In the genomic region with DNA sequence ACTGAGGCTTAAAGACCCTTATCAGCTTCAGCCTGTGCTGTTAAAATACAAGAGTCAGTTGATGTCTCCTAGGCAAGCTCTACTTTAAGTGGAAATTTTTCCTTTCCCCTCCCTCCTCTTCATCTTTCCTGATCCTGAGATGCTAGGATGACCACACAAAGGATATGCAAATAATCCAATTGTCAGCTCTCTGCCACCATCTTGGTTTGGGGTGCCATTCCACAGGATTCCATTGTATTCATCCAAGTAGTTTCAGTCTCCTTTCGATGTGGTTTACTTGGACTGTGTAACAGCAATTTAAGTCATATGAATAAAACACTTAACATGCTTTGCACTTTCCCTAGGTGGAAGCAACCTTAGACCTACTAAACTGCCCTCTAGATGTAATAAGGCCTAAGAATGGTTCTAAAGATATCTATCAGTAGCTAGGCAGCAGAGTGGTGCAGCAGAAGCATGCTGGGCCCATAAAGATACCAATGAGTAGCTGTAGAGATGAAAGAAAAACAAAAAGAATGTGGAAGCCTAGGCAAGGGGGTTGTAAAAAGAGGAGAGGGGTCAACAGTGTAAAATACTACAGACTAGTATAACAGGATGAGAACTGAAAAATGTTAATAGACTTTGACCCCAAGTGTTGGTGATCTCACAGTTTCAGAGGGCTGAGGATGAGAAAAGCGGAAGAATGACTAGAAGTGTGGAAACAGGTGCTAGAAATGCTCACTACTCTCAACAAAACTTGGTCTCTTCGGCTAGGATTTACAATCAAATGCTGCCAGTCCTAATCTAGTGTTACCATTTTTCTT, we compare ENCODE assay signal across 11 cellular contexts. TPM values are rescaled to one million over a fixed set of nuclear protein-coding genes. Genes with fewer than 3 reads are reported as not detected.
DNase-seq lines count a peak whose midpoint lies in the region; ATAC-seq and TF ChIP-seq lines count a peak whose summit lies in the region.
"Had no signal": no experiment of that assay in that cellular context is flagged by ENCODE, and none has a peak within 500 bp of the region (broad histone marks: within the 10 kb centered on the region; RNA-seq: fewer than 3 reads in every experiment).

No MANE protein-coding gene starts in this region.

- DNase-seq in natural killer cell (no peak), GM23338 (ENCODE audit: low spot score) (no peak), AG08395 (ENCODE audit: low spot score) (no peak), SK-N-SH (no peak)
- DNase-seq in activated T-cell treated with anti-CD3 and anti-CD28 coated beads, Interleukin-2, amount 50 U/mL, for 1 hour, result no peak
- DNase-seq: NCI-H524 treated with DMSO at 0.1 percent for 48 hours; stimulated activated naive CD4-positive, alpha-beta T cell; T-helper 17 cell had no signal

- peaks cover 15 to 23% of the 10 kb centered on the region in 2 donors for H3K4me1 Mint-ChIP-seq in natural killer cell
- H3K4me1 Mint-ChIP-seq in GM23338, result peaks cover 31% of the 10 kb centered on the region

- H3K36me3 ChIP-seq in GM23338 (ENCODE audit: insufficient read depth) (no peaks in the 10 kb centered on the region), SK-N-SH (replicated peaks in 1 of 2; ENCODE audit: control insufficient read depth in 1 of 2, insufficient read depth in 2 of 2, low read length in 1 of 2) (peaks cover 0 to 4% of the 10 kb centered on the region in 2 experiments)

- H3K9ac ChIP-seq in SK-N-SH, result no peak overlapping the region

- POLR2A ChIA-PET in SK-N-SH (lab: Yijun Ruan, JAX), result interaction anchor here (0.9 kb wide), 1 partner anchor 15 kb away, joined by 3 read pairs; no protein-coding TSS in a partner anchor

- CTCF ChIA-PET in SK-N-SH (lab: Yijun Ruan, JAX), result interaction anchor here (1.0 to 2.6 kb wide), 4 partner anchors 27 to 185 kb away, joined by 3 to 12 read pairs (median 6); a partner anchor contains a TSS

- no peak for TF ChIP-seq EP300 in SK-N-SH (IDR thresholded peaks at IDR 0.05; ENCODE audit: borderline replicate concordance in 1 of 2, low read depth in 1 of 2, low read length in 1 of 2)

- H3K27ac ChIP-seq in GM23338 (ENCODE audit: low read depth), result no peak overlapping the region
- H3K27ac ChIP-seq in SK-N-SH (ENCODE audit: low read depth in 2 of 2, low read length in 1 of 2), result no peak overlapping the region

- peaks cover 27% of the 10 kb centered on the region for H3K27me3 ChIP-seq in GM23338 (ENCODE audit: insufficient read depth)
- H3K27me3 ChIP-seq in SK-N-SH (ENCODE audit: insufficient read depth), result no peaks in the 10 kb centered on the region

- 56% methylated on average over 3 of the region's 3 CpGs for WGBS in SK-N-SH (ENCODE audit: low lambda C conversion rate)

- no peaks in the 10 kb centered on the region for H3K36me3 Mint-ChIP-seq in natural killer cell
- no peaks in the 10 kb centered on the region for H3K36me3 Mint-ChIP-seq in GM23338 (ENCODE audit: low read depth)

- H3K4me1 ChIP-seq in GM23338 (ENCODE audit: insufficient read depth) (peaks cover 12% of the 10 kb centered on the region), SK-N-SH (ENCODE audit: control insufficient read depth in 1 of 2, insufficient read depth in 2 of 2, low read depth in 1 of 2, low read length in 1 of 2) (peaks cover 0 to 16% of the 10 kb centered on the region in 2 experiments; a peak in 1 of 4 replicates)

- H3K27me3 Mint-ChIP-seq in natural killer cell (ENCODE audit: low read depth in 2 of 2) (peaks cover 38 to 41% of the 10 kb centered on the region in 2 donors), GM23338 (ENCODE audit: insufficient read depth, low read depth, poor library complexity) (peaks cover 6% of the 10 kb centered on the region)

- intact Hi-C loops in natural killer cell (cut with micrococcal nuclease), result no loop called here

- H2AFZ ChIP-seq in GM23338 (no peak overlapping the region), SK-N-SH (ENCODE audit: low read depth) (no peak overlapping the region)

- H3F3A ChIP-seq in GM23338 (replicated peaks; ENCODE audit: low read depth) (no peaks in the 10 kb centered on the region), SK-N-SH (replicated peaks; ENCODE audit: insufficient read depth) (peaks cover 4% of the 10 kb centered on the region)

- H3K79me2 ChIP-seq in GM23338 (replicated peaks; ENCODE audit: insufficient read depth), result no peaks in the 10 kb centered on the region
- no peaks in the 10 kb centered on the region for H3K79me2 ChIP-seq in SK-N-SH (ENCODE audit: insufficient read depth)

- TF ChIP-seq RAD21 in SK-N-SH (IDR thresholded peaks at IDR 0.05; ENCODE audit: low read length), result no peak

- H3K4me3 Mint-ChIP-seq in natural killer cell, result peak overlapping the region; percentile 2
- H3K4me3 Mint-ChIP-seq in GM23338, result no peak overlapping the region

- H4K20me1 ChIP-seq in GM23338 (replicated peaks; ENCODE audit: insufficient read depth) (no peaks in the 10 kb centered on the region; the same call in 1 of the 2 replicates), SK-N-SH (ENCODE audit: insufficient read depth) (no peaks in the 10 kb centered on the region)

- ATAC-seq in GM18870 (IDR thresholded peaks at IDR 0.05; ENCODE audit: unreplicated experiment) (peak; percentile 86), GM21786 (IDR thresholded peaks at IDR 0.05; ENCODE audit: unreplicated experiment) (peak; percentile 72), HG03439 (IDR thresholded peaks at IDR 0.05; ENCODE audit: unreplicated experiment) (peak; percentile 52), natural killer cell (no peak), GM23338 (no peak)
- ATAC-seq: T-helper 17 cell had no signal

- H3K27ac Mint-ChIP-seq in natural killer cell, result no peak overlapping the region
- no peak overlapping the region for H3K27ac Mint-ChIP-seq in GM23338
- H3K27ac Mint-ChIP-seq: T-helper 17 cell had no signal

- H3K4me3 ChIP-seq in GM23338 (no peak overlapping the region), SK-N-SH (ENCODE audit: low read depth in 2 of 2, low read length in 1 of 2) (no peak overlapping the region)

- no peaks in the 10 kb centered on the region for H3K9me3 Mint-ChIP-seq in natural killer cell
- H3K9me3 Mint-ChIP-seq in GM23338, result no peaks in the 10 kb centered on the region; the same call in 2 of the 3 replicates

- H3K9me3 ChIP-seq in SK-N-SH, result no peaks in the 10 kb centered on the region

- no peaks in the 10 kb centered on the region; the same call in 1 of the 2 replicates for H3K9me2 ChIP-seq in GM23338 (ENCODE audit: insufficient read depth)
- no peaks in the 10 kb centered on the region for H3K9me2 ChIP-seq in SK-N-SH

- H3K4me2 ChIP-seq in GM23338, result no peak overlapping the region
- H3K4me2 ChIP-seq in SK-N-SH, result no peak overlapping the region

- TF ChIP-seq CTCF in natural killer cell (IDR thresholded peaks at IDR 0.05) (no peak), GM23338 (conservative IDR thresholded peaks at IDR 0.05; ENCODE audit: low read depth in 2 of 2) (no peak), SK-N-SH (IDR thresholded peaks at IDR 0.05) (no peak)

TF ChIP-seq in GM23338, 12 proteins besides CTCF, POLR2A, EP300 and RAD21 (continues in another document):
- TF ChIP-seq EZH2 (IDR thresholded peaks at IDR 0.05; ENCODE audit: low read depth, unreplicated experiment) (no peak), ZNF114 (CRISPR knock-in tag; IDR thresholded peaks at IDR 0.05) (no peak), POLR2AphosphoS5 (IDR thresholded peaks at IDR 0.05; ENCODE audit: low read depth) (no peak), CREB1 (CRISPR knock-in tag; IDR thresholded peaks at IDR 0.05; ENCODE audit: low read depth) (no peak)
- TF ChIP-seq, protein P1, sequence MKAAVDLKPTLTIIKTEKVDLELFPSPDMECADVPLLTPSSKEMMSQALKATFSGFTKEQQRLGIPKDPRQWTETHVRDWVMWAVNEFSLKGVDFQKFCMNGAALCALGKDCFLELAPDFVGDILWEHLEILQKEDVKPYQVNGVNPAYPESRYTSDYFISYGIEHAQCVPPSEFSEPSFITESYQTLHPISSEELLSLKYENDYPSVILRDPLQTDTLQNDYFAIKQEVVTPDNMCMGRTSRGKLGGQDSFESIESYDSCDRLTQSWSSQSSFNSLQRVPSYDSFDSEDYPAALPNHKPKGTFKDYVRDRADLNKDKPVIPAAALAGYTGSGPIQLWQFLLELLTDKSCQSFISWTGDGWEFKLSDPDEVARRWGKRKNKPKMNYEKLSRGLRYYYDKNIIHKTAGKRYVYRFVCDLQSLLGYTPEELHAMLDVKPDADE (IDR thresholded peaks at IDR 0.05), result no peak

TF ChIP-seq in SK-N-SH, 30 proteins besides CTCF, POLR2A, EP300 and RAD21 (continues in another document):
- TF ChIP-seq MXI1 (IDR thresholded peaks at IDR 0.05; ENCODE audit: low read depth, low read length), result no peak
- no peak for TF ChIP-seq CHD2 (IDR thresholded peaks at IDR 0.05; ENCODE audit: low read length, partially characterized antibody)
- no peak for TF ChIP-seq TEAD4 (IDR thresholded peaks at IDR 0.05; ENCODE audit: borderline replicate concordance, insufficient read depth)
- no peak for TF ChIP-seq ELF1 (IDR thresholded peaks at IDR 0.05)
- no peak for TF ChIP-seq RFX5 (IDR thresholded peaks at IDR 0.05; ENCODE audit: low read length)
- TF ChIP-seq, protein P2, sequence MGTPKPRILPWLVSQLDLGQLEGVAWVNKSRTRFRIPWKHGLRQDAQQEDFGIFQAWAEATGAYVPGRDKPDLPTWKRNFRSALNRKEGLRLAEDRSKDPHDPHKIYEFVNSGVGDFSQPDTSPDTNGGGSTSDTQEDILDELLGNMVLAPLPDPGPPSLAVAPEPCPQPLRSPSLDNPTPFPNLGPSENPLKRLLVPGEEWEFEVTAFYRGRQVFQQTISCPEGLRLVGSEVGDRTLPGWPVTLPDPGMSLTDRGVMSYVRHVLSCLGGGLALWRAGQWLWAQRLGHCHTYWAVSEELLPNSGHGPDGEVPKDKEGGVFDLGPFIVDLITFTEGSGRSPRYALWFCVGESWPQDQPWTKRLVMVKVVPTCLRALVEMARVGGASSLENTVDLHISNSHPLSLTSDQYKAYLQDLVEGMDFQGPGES (IDR thresholded peaks at IDR 0.05; ENCODE audit: low read depth, low read length), result no peak

RNA-seq across cellular contexts. Expression of a gene that starts 2.4 kb away (rescaled TPM):
- total RNA-seq in natural killer cell, result under 1 TPM in 1 of 3 donors, not detected in 2; 0.13 TPM
- total RNA-seq in GM23338 (2014; rRNA removed; shearing (Covaris generic)), result 7.9 and 11.2 TPM in 2 replicates
- polyA plus RNA-seq in GM23338 (2016; fragmentation: Nextera tagmentation; extraction: Ambion mirVana) (3.1 and 4.9 TPM in 2 replicates), SK-N-SH (2012; rRNA removed) (2.3 and 2.8 TPM in 2 replicates)
- polyA plus RNA-seq in SK-N-SH (2012; cell fraction: cytosol; rRNA removed), result 1.5 and 2.3 TPM in 2 replicates
- 6.5 and 15.5 TPM in 2 replicates for polyA plus RNA-seq in SK-N-SH (2012; cell fraction: nucleus; rRNA removed)

RNA-seq across cellular contexts. Expression of a gene that starts 31.0 kb away (rescaled TPM):
- total RNA-seq in natural killer cell, result under 1 TPM in 2 of 3 donors, not detected in 1; 0.05 to 0.16 TPM
- 20.9 and 22.0 TPM in 2 replicates for total RNA-seq in GM23338 (2014; rRNA removed; shearing (Covaris generic))
- polyA plus RNA-seq in GM23338 (2016; fragmentation: Nextera tagmentation; extraction: Ambion mirVana), result 10.4 and 13.1 TPM in 2 replicates
- 6.6 and 9.5 TPM in 2 replicates for polyA plus RNA-seq in SK-N-SH (2012; rRNA removed)
- polyA plus RNA-seq in SK-N-SH (2012; cell fraction: cytosol; rRNA removed), result 8.3 and 9.0 TPM in 2 replicates
- 12.0 and 18.2 TPM in 2 replicates for polyA plus RNA-seq in SK-N-SH (2012; cell fraction: nucleus; rRNA removed)
- total RNA-seq: T-helper 17 cell had no signal

Comparison
In these comparisons a context has a peak if more than half of its experiments do, and no peak if none do; other contexts are left out.
1. ATAC-seq: peak in GM18870 (single experiment), GM21786 (single experiment) and HG03439 (single experiment); none in natural killer cell (0 of 3) and GM23338 (single experiment).
2. RNA of a gene that starts 31.0 kb away (total RNA-seq): 20.9 to 22.0 TPM in GM23338; 0.05 to 0.16 TPM in natural killer cell; every median in the first group is over 10 times any median in the second.